24 cellular contexts compared by ENCODE assay signal in the genomic region with DNA sequence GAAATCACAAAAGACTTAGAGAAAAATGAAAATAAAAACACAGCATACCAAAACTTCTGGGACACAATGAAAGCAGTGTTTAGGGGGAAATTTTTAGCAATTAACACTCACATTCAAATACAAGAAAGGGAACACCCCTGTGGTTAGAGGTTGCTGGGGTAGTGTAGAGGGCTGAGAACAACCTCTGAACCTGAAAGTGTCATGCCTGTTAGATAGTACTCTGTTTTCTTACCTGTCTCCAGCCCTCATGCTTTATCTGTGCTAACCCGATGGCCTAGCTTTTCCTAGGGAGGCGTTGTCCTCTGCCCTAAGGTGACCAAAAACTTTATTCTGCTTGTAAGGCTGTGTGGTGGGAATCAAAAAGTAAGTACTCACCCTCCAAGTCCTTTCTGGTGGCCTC.
"Had no signal": no experiment of that assay in that cellular context is flagged by ENCODE, and none has a peak within 500 bp of the region (broad histone marks: within the 10 kb centered on the region; RNA-seq: fewer than 3 reads in every experiment).

No MANE protein-coding gene starts in this region.

- H3K9me3 ChIP-seq: lower lobe of right lung, transverse colon had no signal

- H3K4me3 Mint-ChIP-seq: activated CD4-positive, alpha-beta memory T cell treated with anti-CD3 and anti-CD28 coated beads, Interleukin-2, amount 10 ng/mL, durations not matched to agents 7 days and 5 days; activated CD4-positive, alpha-beta T cell treated with anti-CD3 and anti-CD28 coated beads, Interleukin-2, amount 10 ng/mL, durations not matched to agents 24 days and 14 days; activated CD8-positive, alpha-beta memory T cell treated with anti-CD3 and anti-CD28 coated beads, Interleukin-2, amount 10 ng/mL, durations not matched to agents 7 days and 5 days; activated naive CD8-positive, alpha-beta T cell treated with anti-CD3 and anti-CD28 coated beads, Interleukin-2, amount 50 U/mL, for 24 hours; activated T-helper 1 cell treated with anti-CD3 and anti-CD28 coated beads, Interleukin-12 subunit alpha, Interleukin-12 subunit beta, Interleukin-2, Interleukin-4 antibody, amounts not matched to agents 30 ng/mL and 10 ng/mL and 1 ng/mL, durations not matched to agents 14 hours and 24 hours and 36 hours; immature natural killer cell; naive B cell; stimulated activated effector memory CD8-positive, alpha-beta T cell treated with anti-CD3 and anti-CD28 coated beads, Interleukin-12 subunit alpha, Interleukin-12 subunit beta, amount 100 ng/mL, for 72 hours had no signal

- H3K4me1 Mint-ChIP-seq: activated CD4-positive, alpha-beta memory T cell treated with anti-CD3 and anti-CD28 coated beads, Interleukin-2, amount 10 ng/mL, durations not matched to agents 7 days and 5 days; activated CD4-positive, alpha-beta T cell treated with anti-CD3 and anti-CD28 coated beads, Interleukin-2, amount 10 ng/mL, durations not matched to agents 24 days and 14 days; activated CD8-positive, alpha-beta memory T cell treated with anti-CD3 and anti-CD28 coated beads, Interleukin-2, amount 10 ng/mL, durations not matched to agents 7 days and 5 days; activated naive CD8-positive, alpha-beta T cell treated with anti-CD3 and anti-CD28 coated beads, Interleukin-2, amount 50 U/mL, for 24 hours; naive B cell; stimulated activated effector memory CD8-positive, alpha-beta T cell treated with anti-CD3 and anti-CD28 coated beads, Interleukin-12 subunit alpha, Interleukin-12 subunit beta, amount 100 ng/mL, for 72 hours had no signal

- H3K36me3 ChIP-seq: lower lobe of right lung, transverse colon had no signal

- H3K36me3 Mint-ChIP-seq: stimulated activated effector memory CD8-positive, alpha-beta T cell treated with anti-CD3 and anti-CD28 coated beads, Interleukin-12 subunit alpha, Interleukin-12 subunit beta, amount 100 ng/mL, for 72 hours had no signal

- H3K4me1 ChIP-seq: foreskin keratinocyte, lower lobe of right lung, transverse colon had no signal

- H3K27me3 Mint-ChIP-seq: activated CD4-positive, alpha-beta memory T cell treated with anti-CD3 and anti-CD28 coated beads, Interleukin-2, amount 10 ng/mL, durations not matched to agents 7 days and 5 days; activated CD4-positive, alpha-beta T cell treated with anti-CD3 and anti-CD28 coated beads, Interleukin-2, amount 10 ng/mL, durations not matched to agents 24 days and 14 days; activated CD8-positive, alpha-beta memory T cell treated with anti-CD3 and anti-CD28 coated beads, Interleukin-2, amount 10 ng/mL, durations not matched to agents 7 days and 5 days; activated naive CD8-positive, alpha-beta T cell treated with anti-CD3 and anti-CD28 coated beads, Interleukin-2, amount 50 U/mL, for 24 hours; naive B cell had no signal

- ATAC-seq: activated CD4-positive, CD25-positive, alpha-beta regulatory T cell treated with anti-CD3 and anti-CD28 coated beads, Interleukin-2, amount 50 U/mL, for 24 hours; activated CD8-positive, alpha-beta memory T cell treated with anti-CD3 and anti-CD28 coated beads, Interleukin-2, amount 10 ng/mL, durations not matched to agents 7 days and 5 days; activated naive CD8-positive, alpha-beta T cell treated with anti-CD3 and anti-CD28 coated beads, Interleukin-2, amount 50 U/mL, for 24 hours; foreskin keratinocyte; left lobe of liver; lower lobe of right lung; right cardiac atrium; stimulated activated effector memory CD8-positive, alpha-beta T cell treated with anti-CD3 and anti-CD28 coated beads, Interleukin-12 subunit alpha, Interleukin-12 subunit beta, amount 100 ng/mL, for 72 hours had no signal

- DNase-seq: activated CD4-positive, alpha-beta memory T cell treated with anti-CD3 and anti-CD28 coated beads, Interleukin-2, amount 10 ng/mL, durations not matched to agents 7 days and 5 days; activated CD4-positive, alpha-beta T cell treated with anti-CD3 and anti-CD28 coated beads, Interleukin-2, amount 10 ng/mL, durations not matched to agents 24 days and 14 days; activated CD8-positive, alpha-beta memory T cell treated with anti-CD3 and anti-CD28 coated beads, Interleukin-2, amount 10 ng/mL, durations not matched to agents 7 days and 5 days; activated gamma-delta T cell; activated naive CD4-positive, alpha-beta T cell treated with anti-CD3 and anti-CD28 coated beads, Interleukin-2, amount 50 U/mL, for 16 hours; activated naive CD8-positive, alpha-beta T cell treated with anti-CD3 and anti-CD28 coated beads, Interleukin-2, amount 50 U/mL, for 24 hours; activated T-cell treated with anti-CD3 and anti-CD28 coated beads for 4 hours; cerebellar nuclear complex; erythroblast; foreskin keratinocyte; immature natural killer cell; lower lobe of right lung; naive B cell; right cardiac atrium; stimulated activated CD4-positive, alpha-beta T cell treated with anti-CD3 and anti-CD28 coated beads, Interleukin-2, amount 100 ng/mL, for 24 hours; transverse colon had no signal

- H3K27ac Mint-ChIP-seq: activated CD4-positive, alpha-beta memory T cell treated with anti-CD3 and anti-CD28 coated beads, Interleukin-2, amount 10 ng/mL, durations not matched to agents 7 days and 5 days; activated CD4-positive, alpha-beta T cell treated with anti-CD3 and anti-CD28 coated beads, Interleukin-2, amount 10 ng/mL, durations not matched to agents 24 days and 14 days; activated CD8-positive, alpha-beta memory T cell treated with anti-CD3 and anti-CD28 coated beads, Interleukin-2, amount 10 ng/mL, durations not matched to agents 7 days and 5 days; activated naive CD8-positive, alpha-beta T cell treated with anti-CD3 and anti-CD28 coated beads, Interleukin-2, amount 50 U/mL, for 24 hours; activated T-helper 1 cell treated with anti-CD3 and anti-CD28 coated beads, Interleukin-12 subunit alpha, Interleukin-12 subunit beta, Interleukin-2, Interleukin-4 antibody, amounts not matched to agents 30 ng/mL and 10 ng/mL and 1 ng/mL, durations not matched to agents 14 hours and 24 hours and 36 hours; immature natural killer cell; stimulated activated effector memory CD8-positive, alpha-beta T cell treated with anti-CD3 and anti-CD28 coated beads, Interleukin-12 subunit alpha, Interleukin-12 subunit beta, amount 100 ng/mL, for 72 hours had no signal

- H3K27ac ChIP-seq: coronary artery, foreskin keratinocyte, lower lobe of right lung, skin epidermis, transverse colon, VCaP had no signal

- H3K27me3 ChIP-seq: foreskin keratinocyte, transverse colon had no signal

- H3K4me3 ChIP-seq: coronary artery, lower lobe of right lung, skin epidermis, transverse colon had no signal

- FAIRE-seq: urothelium cell line had no signal
